16 cellular contexts compared by ENCODE assay signal in genomic region chr1:56196839-56197238, GRCh38.
A peak's percentile ranks its signal among the peaks of the same experiment; 100 is the strongest.
DNase-seq lines count a peak whose midpoint lies in the region; ATAC-seq and TF ChIP-seq lines count a peak whose summit lies in the region.
"Had no signal": no experiment of that assay in that cellular context is flagged by ENCODE, and none has a peak within 500 bp of the region (broad histone marks: within the 10 kb centered on the region; RNA-seq: fewer than 3 reads in every experiment).

No MANE protein-coding gene starts in this region.

- peaks cover 14% of the 10 kb centered on the region for H3K4me1 Mint-ChIP-seq in dendritic cell treated with granulocyte-macrophage colony-stimulating factor and Interleukin-4, amounts not matched to agents 40 ng/mL and 50 ng/mL, for 4 days (ENCODE audit: low read depth)
- H3K4me1 Mint-ChIP-seq in nephron progenitor cell: peaks cover 31% of the 10 kb centered on the region
- H3K4me1 Mint-ChIP-seq: CD8-positive, alpha-beta memory T cell had no signal

- no peak overlapping the region for H3K27ac ChIP-seq in right atrium auricular region
- no peak overlapping the region for H3K27ac ChIP-seq in prostate gland
- H3K27ac ChIP-seq: 22Rv1, HL-60 had no signal

- H3K27ac Mint-ChIP-seq in dendritic cell treated with granulocyte-macrophage colony-stimulating factor and Interleukin-4, amounts not matched to agents 40 ng/mL and 50 ng/mL, for 4 days: peak overlapping the region; percentile 7
- H3K27ac Mint-ChIP-seq in nephron progenitor cell: peak overlapping the region; percentile 23
- H3K27ac Mint-ChIP-seq: CD8-positive, alpha-beta memory T cell; HFFc6 had no signal

- ATAC-seq in Right ventricle myocardium superior (ENCODE audit: poor library complexity) (peak; percentile 31), left cardiac atrium (peak; percentile 22 to 57), HG03025 (IDR thresholded peaks at IDR 0.05; ENCODE audit: low FRiP score, unreplicated experiment) (no peak)

- H3K36me3 ChIP-seq in right atrium auricular region (no peaks in the 10 kb centered on the region), prostate gland (no peaks in the 10 kb centered on the region)

- peaks cover 0 to 6% of the 10 kb centered on the region in 2 donors for H3K4me1 ChIP-seq in right atrium auricular region
- H3K4me1 ChIP-seq in prostate gland (replicated peaks): no peaks in the 10 kb centered on the region

- WGBS in prostate gland: 87% methylated on average over 2 of the region's 2 CpGs

- DNase-seq in Right ventricle myocardium superior: no peak
- DNase-seq in right atrium auricular region (ENCODE audit: low spot score): no peak
- no peak for DNase-seq in left cardiac atrium
- no peak for DNase-seq in nephron progenitor cell
- DNase-seq in prostate gland (ENCODE audit: low spot score): no peak
- no peak for DNase-seq in HuH-7.5 (ENCODE audit: low spot score)
- DNase-seq: CD8-positive, alpha-beta memory T cell; DMS53; GF-D8; HCEC 1CT; HFFc6 had no signal

- no peaks in the 10 kb centered on the region for H3K9me3 Mint-ChIP-seq in dendritic cell treated with granulocyte-macrophage colony-stimulating factor and Interleukin-4, amounts not matched to agents 40 ng/mL and 50 ng/mL, for 4 days
- no peaks in the 10 kb centered on the region for H3K9me3 Mint-ChIP-seq in nephron progenitor cell
- H3K9me3 Mint-ChIP-seq: CD8-positive, alpha-beta memory T cell had no signal

- H3K36me3 Mint-ChIP-seq in dendritic cell treated with granulocyte-macrophage colony-stimulating factor and Interleukin-4, amounts not matched to agents 40 ng/mL and 50 ng/mL, for 4 days (ENCODE audit: low read depth): no peaks in the 10 kb centered on the region
- H3K36me3 Mint-ChIP-seq in nephron progenitor cell (ENCODE audit: low read depth): no peaks in the 10 kb centered on the region
- H3K36me3 Mint-ChIP-seq: CD14-positive monocyte; CD8-positive, alpha-beta memory T cell had no signal

- H3K27me3 Mint-ChIP-seq in dendritic cell treated with granulocyte-macrophage colony-stimulating factor and Interleukin-4, amounts not matched to agents 40 ng/mL and 50 ng/mL, for 4 days: peaks cover 10% of the 10 kb centered on the region
- peaks cover 4% of the 10 kb centered on the region for H3K27me3 Mint-ChIP-seq in nephron progenitor cell (ENCODE audit: low read depth, poor library complexity)

- intact Hi-C loops in Right ventricle myocardium superior (cut with DNase I) (no loop called here), left cardiac atrium (cut with DNase I) (no loop called here), prostate gland (cut with DNase I) (no loop called here)
- intact Hi-C loops in dendritic cell treated with granulocyte-macrophage colony-stimulating factor and Interleukin-4, amounts not matched to agents 40 ng/mL and 50 ng/mL, for 4 days (cut with micrococcal nuclease): no loop called here

- TF ChIP-seq CTCF in right atrium auricular region (IDR thresholded peaks at IDR 0.05): no peak
- TF ChIP-seq CTCF in nephron progenitor cell (IDR thresholded peaks at IDR 0.05): no peak
- TF ChIP-seq CTCF in prostate gland (IDR thresholded peaks at IDR 0.05): no peak

- H3K4me3 ChIP-seq in right atrium auricular region (no peak overlapping the region), prostate gland (no peak overlapping the region)

- no peak for TF ChIP-seq POLR2A in prostate gland (IDR thresholded peaks at IDR 0.05)

- H3K9me3 ChIP-seq in right atrium auricular region (no peaks in the 10 kb centered on the region), prostate gland (no peaks in the 10 kb centered on the region)

- H3K27me3 ChIP-seq in right atrium auricular region (no peaks in the 10 kb centered on the region), prostate gland (replicated peaks; ENCODE audit: insufficient read depth) (no peaks in the 10 kb centered on the region)

- no peak overlapping the region for H3K4me3 Mint-ChIP-seq in dendritic cell treated with granulocyte-macrophage colony-stimulating factor and Interleukin-4, amounts not matched to agents 40 ng/mL and 50 ng/mL, for 4 days
- H3K4me3 Mint-ChIP-seq in nephron progenitor cell: no peak overlapping the region
- H3K4me3 Mint-ChIP-seq: CD14-positive monocyte; CD8-positive, alpha-beta memory T cell; HFFc6 had no signal
